ENCODE assay signal across 11 cellular contexts in the genomic region with DNA sequence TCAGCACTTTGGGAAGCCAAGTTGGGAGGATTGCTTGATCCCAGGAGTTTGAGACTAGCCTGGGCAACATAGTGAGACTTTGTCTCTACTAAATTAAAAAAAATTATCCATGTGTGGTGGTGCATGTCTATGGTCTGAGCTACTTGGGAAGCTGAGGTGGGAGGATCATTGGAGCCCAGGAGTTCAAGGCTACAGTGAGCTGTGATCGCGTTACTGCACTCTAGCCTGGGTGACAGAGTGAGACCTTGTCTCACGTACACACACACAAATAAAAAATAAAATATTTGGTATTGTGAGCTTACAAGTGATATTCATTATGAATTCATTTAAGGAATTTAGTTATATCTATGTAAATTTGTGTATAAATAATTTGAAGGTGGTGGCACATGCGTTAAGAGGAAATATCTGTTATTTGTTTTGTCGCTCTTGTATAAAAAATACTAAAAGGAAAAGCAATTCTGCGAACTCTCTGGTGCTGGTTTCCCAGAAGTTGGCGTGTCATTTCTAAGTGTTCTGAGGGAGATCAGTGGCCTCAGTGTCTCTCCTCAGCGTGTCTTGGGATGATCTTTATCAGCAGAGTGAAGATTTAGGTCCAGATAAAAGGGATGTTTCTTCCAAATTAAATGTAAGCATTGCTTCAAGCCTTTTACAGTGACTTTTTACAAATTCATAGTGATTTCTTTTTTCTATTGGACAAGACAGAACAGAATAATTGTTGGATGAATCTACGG.
A peak's percentile ranks its signal among the peaks of the same experiment; 100 is the strongest.
DNase-seq lines count a peak whose midpoint lies in the region; ATAC-seq and TF ChIP-seq lines count a peak whose summit lies in the region.
"Had no signal": no experiment of that assay in that cellular context is flagged by ENCODE, and none has a peak within 500 bp of the region (broad histone marks: within the 10 kb centered on the region; RNA-seq: fewer than 3 reads in every experiment).

No MANE protein-coding gene starts in this region.

- no peaks in the 10 kb centered on the region for H4K20me1 ChIP-seq in DND-41 (ENCODE audit: insufficient read depth, low read length)

- peak overlapping the region; percentile 53 for H3K9ac ChIP-seq in DND-41 (ENCODE audit: low read depth, low read length)

- H3K36me3 ChIP-seq in DND-41 (ENCODE audit: insufficient read depth, low read length), result peaks cover 15% of the 10 kb centered on the region

- H3K4me2 ChIP-seq in DND-41 (ENCODE audit: insufficient read depth, low read length), result peak overlapping the region; percentile 65

- H3K9me3 Mint-ChIP-seq in activated CD8-positive, alpha-beta memory T cell treated with anti-CD3 and anti-CD28 coated beads, Interleukin-2, amount 10 ng/mL, durations not matched to agents 7 days and 5 days (ENCODE audit: low read depth), result peaks cover 6% of the 10 kb centered on the region
- H3K9me3 Mint-ChIP-seq in T-helper 1 cell treated with Interleukin-12 subunit alpha and Interleukin-12 subunit beta and Interleukin-4 antibody, amounts not matched to agents 30 μg/mL and 1 μg/mL, for 36 hours, result no peaks in the 10 kb centered on the region
- H3K9me3 Mint-ChIP-seq in memory B cell (peaks cover 2% of the 10 kb centered on the region), immature natural killer cell (no peaks in the 10 kb centered on the region)
- H3K9me3 Mint-ChIP-seq: CD4-positive, alpha-beta T cell had no signal

- peaks cover 21% of the 10 kb centered on the region for H3K4me1 Mint-ChIP-seq in activated CD8-positive, alpha-beta memory T cell treated with anti-CD3 and anti-CD28 coated beads, Interleukin-2, amount 10 ng/mL, durations not matched to agents 7 days and 5 days
- H3K4me1 Mint-ChIP-seq in T-helper 1 cell treated with Interleukin-12 subunit alpha and Interleukin-12 subunit beta and Interleukin-4 antibody, amounts not matched to agents 30 μg/mL and 1 μg/mL, for 36 hours (ENCODE audit: low read depth), result peaks cover 30% of the 10 kb centered on the region
- no peaks in the 10 kb centered on the region for H3K4me1 Mint-ChIP-seq in memory B cell
- H3K4me1 Mint-ChIP-seq in immature natural killer cell, result no peaks in the 10 kb centered on the region
- H3K4me1 Mint-ChIP-seq: B cell had no signal

- no peak overlapping the region for H3K4me3 Mint-ChIP-seq in activated CD8-positive, alpha-beta memory T cell treated with anti-CD3 and anti-CD28 coated beads, Interleukin-2, amount 10 ng/mL, durations not matched to agents 7 days and 5 days
- H3K4me3 Mint-ChIP-seq in T-helper 1 cell treated with Interleukin-12 subunit alpha and Interleukin-12 subunit beta and Interleukin-4 antibody, amounts not matched to agents 30 μg/mL and 1 μg/mL, for 36 hours, result peak overlapping the region; percentile 28
- H3K4me3 Mint-ChIP-seq in memory B cell, result no peak overlapping the region
- no peak overlapping the region for H3K4me3 Mint-ChIP-seq in immature natural killer cell
- H3K4me3 Mint-ChIP-seq: B cell; CD4-positive, alpha-beta T cell had no signal

- peak overlapping the region; percentile 54 for H2AFZ ChIP-seq in DND-41 (ENCODE audit: low read depth, low read length)

- H3K27ac ChIP-seq in DND-41 (ENCODE audit: low read length), result peak overlapping the region; percentile 87

- no peaks in the 10 kb centered on the region for H3K27me3 ChIP-seq in DND-41 (ENCODE audit: insufficient read depth, low read length, poor library complexity)

- H3K27ac Mint-ChIP-seq in activated CD8-positive, alpha-beta memory T cell treated with anti-CD3 and anti-CD28 coated beads, Interleukin-2, amount 10 ng/mL, durations not matched to agents 7 days and 5 days, result no peak overlapping the region
- H3K27ac Mint-ChIP-seq in T-helper 1 cell treated with Interleukin-12 subunit alpha and Interleukin-12 subunit beta and Interleukin-4 antibody, amounts not matched to agents 30 μg/mL and 1 μg/mL, for 36 hours, result peak overlapping the region; percentile 38
- H3K27ac Mint-ChIP-seq in memory B cell, result peak overlapping the region; percentile 17
- no peak overlapping the region for H3K27ac Mint-ChIP-seq in immature natural killer cell
- H3K27ac Mint-ChIP-seq: B cell; CD4-positive, alpha-beta T cell had no signal

- CTCF ChIA-PET in activated CD8-positive, alpha-beta memory T cell treated with anti-CD3 and anti-CD28 coated beads, Interleukin-2, amount 10 ng/mL, durations not matched to agents 7 days and 5 days (lab: Charles Lee), result interaction anchor here (0.5 to 3.1 kb wide), 11 partner anchors 9 to 1060 kb away, joined by 3 to 9 read pairs (median 4); no protein-coding TSS in a partner anchor

- no peak for TF ChIP-seq CTCF in DND-41 (IDR thresholded peaks at IDR 0.05; ENCODE audit: borderline replicate concordance, extremely low read depth, low read length, poor library complexity, severe bottlenecking)

- H3K4me1 ChIP-seq in DND-41 (ENCODE audit: insufficient read depth, low read length), result peaks cover 58% of the 10 kb centered on the region

- no peaks in the 10 kb centered on the region for H3K27me3 Mint-ChIP-seq in activated CD8-positive, alpha-beta memory T cell treated with anti-CD3 and anti-CD28 coated beads, Interleukin-2, amount 10 ng/mL, durations not matched to agents 7 days and 5 days
- H3K27me3 Mint-ChIP-seq in T-helper 1 cell treated with Interleukin-12 subunit alpha and Interleukin-12 subunit beta and Interleukin-4 antibody, amounts not matched to agents 30 μg/mL and 1 μg/mL, for 36 hours (ENCODE audit: low read depth), result no peaks in the 10 kb centered on the region
- H3K27me3 Mint-ChIP-seq in memory B cell, result no peaks in the 10 kb centered on the region
- no peaks in the 10 kb centered on the region for H3K27me3 Mint-ChIP-seq in immature natural killer cell (ENCODE audit: low read depth in 3 of 3)
- H3K27me3 Mint-ChIP-seq: B cell; CD4-positive, alpha-beta T cell had no signal

- H3K4me3 ChIP-seq in DND-41 (ENCODE audit: low read depth in 1 of 2, low read length in 2 of 2), result peak overlapping the region in 1 of 2 experiments; percentile 46; a peak in 2 of 4 replicates

- no peak for DNase-seq in activated CD8-positive, alpha-beta memory T cell treated with anti-CD3 and anti-CD28 coated beads, Interleukin-2, amount 10 ng/mL, durations not matched to agents 7 days and 5 days
- no peak for DNase-seq in activated CD8-positive, alpha-beta memory T cell treated with anti-CD3 and anti-CD28 coated beads for 24 hours
- DNase-seq in DND-41 (peak; percentile 84), memory B cell (ENCODE audit: low spot score in 2 of 2) (no peak), immature natural killer cell (no peak), SK-N-DZ (ENCODE audit: low spot score) (no peak)
- DNase-seq: SIG-M5 had no signal

- TF ChIP-seq POLR2A in GM18505 (IDR thresholded peaks at IDR 0.05; ENCODE audit: borderline replicate concordance, extremely low read depth, insufficient read depth, insufficient read length), result no peak

- 0 out of 2 replicates have a peak, but pooled peaks cover 2% of the 10 kb centered on the region for H3K79me2 ChIP-seq in DND-41 (ENCODE audit: insufficient read depth, low read length)

- ATAC-seq in activated CD8-positive, alpha-beta memory T cell treated with anti-CD3 and anti-CD28 coated beads, Interleukin-2, amount 10 ng/mL, durations not matched to agents 7 days and 5 days, result peak; percentile 16
- ATAC-seq in DND-41 (ENCODE audit: insufficient read depth, low read depth) (peak; percentile 82), memory B cell (ENCODE audit: low read depth) (no peak), GM18505 (IDR thresholded peaks at IDR 0.05; ENCODE audit: unreplicated experiment) (no peak)

- no peaks in the 10 kb centered on the region for H3K9me3 ChIP-seq in DND-41 (ENCODE audit: insufficient read depth, low read length, severe bottlenecking)

- peaks cover 9% of the 10 kb centered on the region for H3K36me3 Mint-ChIP-seq in activated CD8-positive, alpha-beta memory T cell treated with anti-CD3 and anti-CD28 coated beads, Interleukin-2, amount 10 ng/mL, durations not matched to agents 7 days and 5 days
- peaks cover 10% of the 10 kb centered on the region for H3K36me3 Mint-ChIP-seq in T-helper 1 cell treated with Interleukin-12 subunit alpha and Interleukin-12 subunit beta and Interleukin-4 antibody, amounts not matched to agents 30 μg/mL and 1 μg/mL, for 36 hours (ENCODE audit: low read depth)
- peaks cover 18% of the 10 kb centered on the region for H3K36me3 Mint-ChIP-seq in memory B cell
- peaks cover 7 to 13% (median 7%) of the 10 kb centered on the region in 3 donors for H3K36me3 Mint-ChIP-seq in immature natural killer cell

Comparison
In these comparisons a context has a peak if more than half of its experiments do, and no peak if none do; other contexts are left out.
1. ATAC-seq: peak in activated CD8-positive, alpha-beta memory T cell treated with anti-CD3 and anti-CD28 coated beads, Interleukin-2, amount 10 ng/mL, durations not matched to agents 7 days and 5 days (single experiment) and DND-41 (single experiment); none in memory B cell (single experiment) and GM18505 (single experiment).
2. H3K27ac Mint-ChIP-seq: peak in T-helper 1 cell treated with Interleukin-12 subunit alpha and Interleukin-12 subunit beta and Interleukin-4 antibody, amounts not matched to agents 30 μg/mL and 1 μg/mL, for 36 hours (single experiment) and memory B cell (single experiment); none in activated CD8-positive, alpha-beta memory T cell treated with anti-CD3 and anti-CD28 coated beads, Interleukin-2, amount 10 ng/mL, durations not matched to agents 7 days and 5 days (single experiment) and immature natural killer cell (0 of 6).